ENCODE assay signal across 9 cellular contexts in the genomic region with DNA sequence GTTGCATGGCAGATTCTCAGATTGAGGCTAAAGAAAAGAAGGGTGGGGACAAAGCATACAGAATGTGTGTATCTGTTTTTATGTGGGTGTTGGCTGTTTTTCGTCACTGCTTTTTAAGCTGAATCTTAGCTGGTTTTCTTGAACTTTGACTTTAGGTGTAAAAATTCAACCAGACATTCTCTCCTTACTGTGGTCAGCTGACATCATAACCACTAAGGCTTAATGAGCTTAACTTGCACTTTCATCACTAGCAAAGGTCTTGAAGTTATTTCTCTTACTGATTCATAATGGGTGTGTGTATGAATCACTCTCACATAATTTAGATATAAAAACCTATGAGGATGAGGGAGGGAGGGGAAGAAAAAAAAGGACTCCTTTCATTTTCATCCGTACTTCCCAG. TPM values are rescaled to one million over a fixed set of nuclear protein-coding genes. Genes with fewer than 3 reads are reported as not detected.
A peak's percentile ranks its signal among the peaks of the same experiment; 100 is the strongest.
DNase-seq lines count a peak whose midpoint lies in the region; ATAC-seq and TF ChIP-seq lines count a peak whose summit lies in the region.
"Had no signal": no experiment of that assay in that cellular context is flagged by ENCODE, and none has a peak within 500 bp of the region (broad histone marks: within the 10 kb centered on the region; RNA-seq: fewer than 3 reads in every experiment).

No MANE protein-coding gene starts in this region.

- WGBS in H9 (ENCODE audit: extremely low coverage, insufficient read length, low lambda C conversion rate), result no CpG with 5 or more reads among the region's 2 CpGs

- H3K4me2 ChIP-seq in H9 (ENCODE audit: insufficient read depth, insufficient read length, low read length), result no peak overlapping the region

- H3K4me3 Mint-ChIP-seq in H9, result no peak overlapping the region

- H3K27ac Mint-ChIP-seq in H9, result no peak overlapping the region

- DNase-seq in HFF-Myc (ENCODE audit: extremely low read depth, low read depth), result no peak
- DNase-seq in astrocyte of the cerebellum (ENCODE audit: low read depth), result peak; percentile 91
- DNase-seq in lower lobe of right lung, result no peak
- DNase-seq in H9, result no peak
- DNase-seq in midbrain (lab: John Stamatoyannopoulos, UW), result no peak
- DNase-seq: activated gamma-delta T cell had no signal

- no peaks in the 10 kb centered on the region for H3K23me2 ChIP-seq in H9 (ENCODE audit: insufficient read length, low read depth, low read length, poor library complexity, severe bottlenecking)

- no peaks in the 10 kb centered on the region for H4K20me1 ChIP-seq in H9 (ENCODE audit: control insufficient read depth, insufficient read depth, insufficient read length)

- peaks cover 18 to 27% of the 10 kb centered on the region in 2 experiments for H3K4me1 Mint-ChIP-seq in H9

- H2BK12ac ChIP-seq in H9 (ENCODE audit: insufficient read length, low read depth, low read length), result no peak overlapping the region

- ATAC-seq in lower lobe of right lung, result no peak
- ATAC-seq in HG03045 (IDR thresholded peaks at IDR 0.05; ENCODE audit: unreplicated experiment), result no peak
- no peak for ATAC-seq in GM18858 (IDR thresholded peaks at IDR 0.05; ENCODE audit: unreplicated experiment)

- H2AFZ ChIP-seq in ACC112 (ENCODE audit: low read length, unreplicated experiment) (no peak overlapping the region), H9 (ENCODE audit: low read length) (no peak overlapping the region)

- H2AK5ac ChIP-seq in H9 (ENCODE audit: insufficient read length, low read length), result no peak overlapping the region

- H3K9me3 ChIP-seq in lower lobe of right lung, result no peaks in the 10 kb centered on the region
- H3K9me3 ChIP-seq in H9 (ENCODE audit: control insufficient read depth, low read depth, low read length), result no peaks in the 10 kb centered on the region

- TF ChIP-seq CTCF in HFF-Myc (IDR thresholded peaks at IDR 0.05; ENCODE audit: low read depth, low read length, missing control alignments) (no peak), astrocyte of the cerebellum (IDR thresholded peaks at IDR 0.05; ENCODE audit: low read depth, low read length, missing control alignments) (no peak), lower lobe of right lung (IDR thresholded peaks at IDR 0.05) (no peak), H9 (conservative IDR thresholded peaks at IDR 0.05) (no peak)

- H3K27me3 ChIP-seq in ACC112 (ENCODE audit: insufficient read depth, low read length) (no peaks in the 10 kb centered on the region), lower lobe of right lung (ENCODE audit: low read depth) (no peaks in the 10 kb centered on the region), H9 (ENCODE audit: insufficient read depth, low read length) (no peaks in the 10 kb centered on the region)

- H4K5ac ChIP-seq in H9 (ENCODE audit: insufficient read length, low read depth, low read length), result no peak overlapping the region

- no peak overlapping the region for H3K9ac ChIP-seq in H9 (ENCODE audit: extremely low read depth, insufficient read length, low read length)

- peaks cover 3 to 6% of the 10 kb centered on the region in 2 experiments; a peak in 4 of 5 replicates for H3K9me3 Mint-ChIP-seq in H9

- H3T11ph ChIP-seq in H9 (ENCODE audit: low read length), result no peak overlapping the region

- H3K79me1 ChIP-seq in H9 (ENCODE audit: insufficient read depth, low read depth, low read length, poor library complexity, severe bottlenecking), result no peaks in the 10 kb centered on the region

- H3K36me3 Mint-ChIP-seq in H9 (ENCODE audit: insufficient read depth in 1 of 3, low read depth in 3 of 3), result peaks cover 15 to 33% (median 29%) of the 10 kb centered on the region in 3 experiments

- no peak overlapping the region for H3K18ac ChIP-seq in H9 (ENCODE audit: insufficient read length, low read depth, low read length)

- no peak overlapping the region for H3K14ac ChIP-seq in H9 (ENCODE audit: insufficient read depth, low read length)

- H2BK15ac ChIP-seq in H9 (ENCODE audit: low read depth, low read length), result no peak overlapping the region

- intact Hi-C loops in lower lobe of right lung (cut with DNase I), result loop anchor here (10.0 kb wide), 1 partner anchor 59 kb away; no protein-coding TSS in a partner anchor

- no peak overlapping the region for H2BK5ac ChIP-seq in H9 (ENCODE audit: insufficient read length, low read length)

- H3K27me3 Mint-ChIP-seq in H9 (ENCODE audit: low read depth), result no peaks in the 10 kb centered on the region; the same call in 1 of the 2 replicates

- H3K23ac ChIP-seq in H9 (ENCODE audit: insufficient read length, low read depth, low read length), result no peak overlapping the region

- H3K4ac ChIP-seq in H9 (ENCODE audit: low read depth, low read length), result no peak overlapping the region

- H4K91ac ChIP-seq in H9 (ENCODE audit: insufficient read length, low read depth, low read length), result no peak overlapping the region

- H3K56ac ChIP-seq in H9 (ENCODE audit: insufficient read length, low read depth, low read length), result no peak overlapping the region

- H3K4me3 ChIP-seq in ACC112 (ENCODE audit: low read depth, low read length), result peak overlapping the region; percentile 66
- peak overlapping the region; percentile 14; the same call in 1 of the 2 replicates for H3K4me3 ChIP-seq in HFF-Myc (replicated peaks; ENCODE audit: low read depth, low read length)
- H3K4me3 ChIP-seq in astrocyte of the cerebellum (ENCODE audit: low read depth, low read length), result peak overlapping the region; percentile 30
- H3K4me3 ChIP-seq in lower lobe of right lung, result no peak overlapping the region

- peaks cover 25% of the 10 kb centered on the region for H3K4me1 ChIP-seq in ACC112 (ENCODE audit: control insufficient read depth, insufficient read depth, low read length, unreplicated experiment)
- H3K4me1 ChIP-seq in lower lobe of right lung, result peaks cover 25% of the 10 kb centered on the region
- H3K4me1 ChIP-seq in H9 (ENCODE audit: insufficient read depth, low read length), result peaks cover 7% of the 10 kb centered on the region; the same call in 1 of the 2 replicates

- H3K27ac ChIP-seq in ACC112 (ENCODE audit: low read depth, low read length) (peak overlapping the region; percentile 81), lower lobe of right lung (peak overlapping the region; percentile 4), H9 (ENCODE audit: insufficient read length, low read depth, low read length) (no peak overlapping the region)

- in situ Hi-C loops in astrocyte of the cerebellum (cut with HindIII; ENCODE audit: low sequenced_read_pairs), result no loop called here

- H3K79me2 ChIP-seq in ACC112 (ENCODE audit: control insufficient read depth, insufficient read depth, low read length, unreplicated experiment) (peaks cover 3% of the 10 kb centered on the region), H9 (ENCODE audit: insufficient read depth, low read length) (peaks cover 5% of the 10 kb centered on the region; the same call in 1 of the 2 replicates)

- H3K36me3 ChIP-seq in ACC112 (ENCODE audit: insufficient read depth, low read length) (0 out of 2 replicates have a peak, but pooled peaks cover 6% of the 10 kb centered on the region), lower lobe of right lung (peaks cover 36% of the 10 kb centered on the region)

- no peak overlapping the region for H2BK120ac ChIP-seq in H9 (ENCODE audit: low read depth, low read length, poor library complexity, severe bottlenecking)

- H4K8ac ChIP-seq in H9 (replicated peaks; ENCODE audit: insufficient read length, low read depth, low read length), result no peak overlapping the region

- no peak overlapping the region for H2BK20ac ChIP-seq in H9 (ENCODE audit: low read depth, low read length, poor library complexity, severe bottlenecking)

RNA-seq across cellular contexts. Expression of gene CDC6, which starts 4.0 kb away (rescaled TPM):
- total RNA-seq in lower lobe of right lung (2.3 TPM), H9 (2021) (131 and 141 TPM in 2 replicates)

RNA-seq across cellular contexts. Expression of gene RARA, which starts 25.3 kb away (rescaled TPM):
- total RNA-seq in lower lobe of right lung (82.6 TPM), H9 (2021) (16.7 and 17.6 TPM in 2 replicates)

Comparison
In these comparisons a context has a peak if more than half of its experiments do, and no peak if none do; other contexts are left out.
1. RNA of gene CDC6, which starts 4.0 kb away (total RNA-seq): 131 to 141 TPM in H9; 2.3 TPM in lower lobe of right lung (single experiment); every median in the first group is over 10 times any median in the second.